28 cellular contexts compared by ENCODE assay signal in the genomic region with DNA sequence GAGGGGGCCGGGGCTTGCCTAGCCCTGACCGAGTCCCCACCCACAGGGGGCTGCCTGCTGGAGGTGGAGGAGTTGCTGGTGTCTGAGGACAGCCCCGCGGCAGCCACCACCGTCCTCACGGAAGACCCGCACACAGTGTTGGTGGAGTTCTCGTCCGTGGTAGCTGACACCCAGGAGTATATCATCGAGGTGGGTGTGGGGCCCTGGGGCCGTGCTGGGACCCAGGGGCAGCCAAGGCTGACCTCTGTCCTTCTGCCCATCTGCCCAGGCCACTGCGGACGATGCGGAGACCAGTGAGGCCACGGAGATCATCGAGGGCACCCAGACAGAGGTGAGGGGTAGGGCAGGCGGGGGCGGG. TPM values are rescaled to one million over a fixed set of nuclear protein-coding genes. Genes with fewer than 3 reads are reported as not detected.
"Had no signal": no experiment of that assay in that cellular context is flagged by ENCODE, and none has a peak within 500 bp of the region (broad histone marks: within the 10 kb centered on the region; RNA-seq: fewer than 3 reads in every experiment).

No MANE protein-coding gene starts in this region.

- DNase-seq: activated CD4-positive, alpha-beta memory T cell treated with anti-CD3 and anti-CD28 coated beads for 36 hours; activated CD4-positive, alpha-beta T cell treated with anti-CD3 and anti-CD28 coated beads for 36 hours; activated CD4-positive, alpha-beta T cell treated with anti-CD3 and anti-CD28 coated beads, Interleukin-2, amount 10 ng/mL, durations not matched to agents 24 days and 14 days; activated CD4-positive, CD25-positive, alpha-beta regulatory T cell; activated CD4-positive, CD25-positive, alpha-beta regulatory T cell treated with anti-CD3 and anti-CD28 coated beads, Interleukin-2, amount 50 U/mL, for 72 hours; activated CD8-positive, alpha-beta memory T cell treated with anti-CD3 and anti-CD28 coated beads, Interleukin-2, amount 50 U/mL, for 48 hours; activated CD8-positive, alpha-beta T cell treated with anti-CD3 and anti-CD28 coated beads, Interleukin-2, amount 10 ng/mL, durations not matched to agents 7 days and 5 days; activated gamma-delta T cell; activated naive CD4-positive, alpha-beta T cell; activated naive CD4-positive, alpha-beta T cell treated with anti-CD3 and anti-CD28 coated beads, Interleukin-2, amount 10 ng/mL, durations not matched to agents 7 days and 5 days; activated naive CD8-positive, alpha-beta T cell treated with anti-CD3 and anti-CD28 coated beads, Interleukin-2, amount 10 ng/mL, durations not matched to agents 7 days and 5 days; activated T-cell treated with anti-CD3 and anti-CD28 coated beads for 4 hours; activated T-cell treated with anti-CD3 and anti-CD28 coated beads, Interleukin-2, amount 50 U/mL, for 24 hours; activated T-cell treated with anti-CD3 and anti-CD28 coated beads, Interleukin-2, amount 50 U/mL, for 72 hours; central memory CD4-positive, alpha-beta T cell; cerebellar nuclear complex; colonic mucosa; effector CD8-positive, alpha-beta T cell; esophagus squamous epithelium; foreskin melanocyte; T-helper 2 cell had no signal

- H3K27ac ChIP-seq: ascending aorta, breast epithelium, cardiac muscle cell, colonic mucosa, epithelial cell of prostate, esophagus squamous epithelium, gastroesophageal sphincter had no signal

- H3K27me3 Mint-ChIP-seq: activated CD4-positive, alpha-beta T cell treated with anti-CD3 and anti-CD28 coated beads, Interleukin-2, amount 10 ng/mL, durations not matched to agents 24 days and 14 days; activated naive CD8-positive, alpha-beta T cell treated with anti-CD3 and anti-CD28 coated beads, Interleukin-2, amount 10 ng/mL, durations not matched to agents 7 days and 5 days had no signal

- H3K4me1 Mint-ChIP-seq: activated CD4-positive, alpha-beta T cell treated with anti-CD3 and anti-CD28 coated beads, Interleukin-2, amount 10 ng/mL, durations not matched to agents 24 days and 14 days; activated naive CD4-positive, alpha-beta T cell treated with anti-CD3 and anti-CD28 coated beads, Interleukin-2, amount 10 ng/mL, durations not matched to agents 7 days and 5 days; activated naive CD8-positive, alpha-beta T cell treated with anti-CD3 and anti-CD28 coated beads, Interleukin-2, amount 10 ng/mL, durations not matched to agents 7 days and 5 days; brain had no signal

- ATAC-seq: activated CD4-positive, alpha-beta T cell treated with anti-CD3 and anti-CD28 coated beads for 36 hours; activated CD8-positive, alpha-beta T cell treated with anti-CD3 and anti-CD28 coated beads, Interleukin-2, amount 10 ng/mL, durations not matched to agents 7 days and 5 days; activated naive CD4-positive, alpha-beta T cell treated with anti-CD3 and anti-CD28 coated beads, Interleukin-2, amount 50 U/mL, for 72 hours; gastroesophageal sphincter had no signal

- H3K9me3 ChIP-seq: ascending aorta, breast epithelium, colonic mucosa, esophagus squamous epithelium, gastroesophageal sphincter had no signal

- H3K27ac Mint-ChIP-seq: activated CD4-positive, alpha-beta memory T cell treated with anti-CD3 and anti-CD28 coated beads for 36 hours; activated CD4-positive, alpha-beta T cell treated with anti-CD3 and anti-CD28 coated beads for 36 hours; activated CD8-positive, alpha-beta T cell treated with anti-CD3 and anti-CD28 coated beads, Interleukin-2, amount 10 ng/mL, durations not matched to agents 7 days and 5 days; activated naive CD4-positive, alpha-beta T cell treated with anti-CD3 and anti-CD28 coated beads, Interleukin-2, amount 10 ng/mL, durations not matched to agents 7 days and 5 days; activated naive CD4-positive, alpha-beta T cell treated with anti-CD3 and anti-CD28 coated beads, Interleukin-2, amount 50 U/mL, for 72 hours; activated naive CD8-positive, alpha-beta T cell treated with anti-CD3 and anti-CD28 coated beads, Interleukin-2, amount 10 ng/mL, durations not matched to agents 7 days and 5 days; activated T-cell treated with anti-CD3 and anti-CD28 coated beads, Interleukin-2, amount 50 U/mL, for 72 hours; brain had no signal

- H3K27me3 ChIP-seq: breast epithelium had no signal

- H3K4me3 ChIP-seq: ascending aorta, breast epithelium, cardiac muscle cell, colonic mucosa, esophagus squamous epithelium, gastroesophageal sphincter had no signal

- H3K4me3 Mint-ChIP-seq: activated CD4-positive, alpha-beta memory T cell treated with anti-CD3 and anti-CD28 coated beads for 36 hours; activated CD4-positive, alpha-beta T cell treated with anti-CD3 and anti-CD28 coated beads for 36 hours; activated CD4-positive, alpha-beta T cell treated with anti-CD3 and anti-CD28 coated beads, Interleukin-2, amount 10 ng/mL, durations not matched to agents 24 days and 14 days; activated CD8-positive, alpha-beta T cell treated with anti-CD3 and anti-CD28 coated beads, Interleukin-2, amount 10 ng/mL, durations not matched to agents 7 days and 5 days; activated naive CD4-positive, alpha-beta T cell treated with anti-CD3 and anti-CD28 coated beads, Interleukin-2, amount 10 ng/mL, durations not matched to agents 7 days and 5 days; activated naive CD8-positive, alpha-beta T cell treated with anti-CD3 and anti-CD28 coated beads, Interleukin-2, amount 10 ng/mL, durations not matched to agents 7 days and 5 days; activated T-cell treated with anti-CD3 and anti-CD28 coated beads, Interleukin-2, amount 50 U/mL, for 24 hours; activated T-cell treated with anti-CD3 and anti-CD28 coated beads, Interleukin-2, amount 50 U/mL, for 72 hours; brain had no signal

- H3K9me3 Mint-ChIP-seq: activated CD4-positive, alpha-beta memory T cell treated with anti-CD3 and anti-CD28 coated beads for 36 hours; activated CD4-positive, alpha-beta T cell treated with anti-CD3 and anti-CD28 coated beads, Interleukin-2, amount 10 ng/mL, durations not matched to agents 24 days and 14 days; activated naive CD4-positive, alpha-beta T cell treated with anti-CD3 and anti-CD28 coated beads, Interleukin-2, amount 10 ng/mL, durations not matched to agents 7 days and 5 days; activated naive CD4-positive, alpha-beta T cell treated with anti-CD3 and anti-CD28 coated beads, Interleukin-2, amount 50 U/mL, for 72 hours; activated naive CD8-positive, alpha-beta T cell treated with anti-CD3 and anti-CD28 coated beads, Interleukin-2, amount 10 ng/mL, durations not matched to agents 7 days and 5 days; activated T-cell treated with anti-CD3 and anti-CD28 coated beads, Interleukin-2, amount 50 U/mL, for 24 hours; activated T-cell treated with anti-CD3 and anti-CD28 coated beads, Interleukin-2, amount 50 U/mL, for 72 hours; brain had no signal

RNA-seq across cellular contexts. Expression of a gene that starts 1.5 kb away (rescaled TPM):
- total RNA-seq: ascending aorta had no signal
